In genomic region chr14:23121401-23121800, GRCh38 we compare ENCODE assay signal across 8 cellular contexts. TPM values are rescaled to one million over a fixed set of nuclear protein-coding genes. Genes with fewer than 3 reads are reported as not detected.
DNase-seq lines count a peak whose midpoint lies in the region; ATAC-seq and TF ChIP-seq lines count a peak whose summit lies in the region.

No MANE protein-coding gene starts in this region.

- ATAC-seq in HG03108 (IDR thresholded peaks at IDR 0.05; ENCODE audit: unreplicated experiment) (peak; percentile 53), body of pancreas (peak; percentile 14), HG02623 (IDR thresholded peaks at IDR 0.05; ENCODE audit: unreplicated experiment) (no peak)

- TF ChIP-seq CTCF in body of pancreas (IDR thresholded peaks at IDR 0.05) (no peak), PC-9 (conservative IDR thresholded peaks at IDR 0.05) (no peak)

- H3K27ac ChIP-seq in body of pancreas (peak overlapping the region in 1 of 4 donors; percentile 20), PC-9 (no peak overlapping the region)

- no peaks in the 10 kb centered on the region for H3K9me2 ChIP-seq in PC-9 (ENCODE audit: insufficient read depth)

- H3K79me2 ChIP-seq in PC-9 (ENCODE audit: low read depth), result no peaks in the 10 kb centered on the region

- H3K4me3 ChIP-seq in body of pancreas, result no peak overlapping the region
- no peak overlapping the region for H3K4me3 ChIP-seq in PC-9

- H3K4me2 ChIP-seq in PC-9, result no peak overlapping the region

- H3F3A ChIP-seq in PC-9 (ENCODE audit: insufficient read depth, low read depth), result no peaks in the 10 kb centered on the region; the same call in 1 of the 2 replicates

- intact Hi-C loops in body of pancreas (cut with DNase I), result no loop called here
- intact Hi-C loops in PC-9 (cut with micrococcal nuclease; ENCODE audit: unreplicated experiment), result loop anchor here (2.0 to 10.0 kb wide), 2 partner anchors 143 to 259 kb away; no protein-coding TSS in a partner anchor

- H3K9me3 ChIP-seq in body of pancreas (no peaks in the 10 kb centered on the region), PC-9 (ENCODE audit: insufficient read depth, low read depth) (no peaks in the 10 kb centered on the region)

- BruUV-seq in PC-9 (replicated peaks; lab: Mats Ljungman, UMichigan), result no TSS peak

- H4K20me1 ChIP-seq in PC-9 (ENCODE audit: insufficient read depth), result no peaks in the 10 kb centered on the region

- TF ChIP-seq POLR2A in body of pancreas (IDR thresholded peaks at IDR 0.05), result peak in 1 of 3 donors; percentile 25

- H2AFZ ChIP-seq in PC-9, result no peak overlapping the region

- H3K4me1 ChIP-seq in body of pancreas, result peaks cover 9% of the 10 kb centered on the region
- H3K4me1 ChIP-seq in PC-9 (replicated peaks; ENCODE audit: insufficient read depth), result no peaks in the 10 kb centered on the region

- no peaks in the 10 kb centered on the region for H3K36me3 ChIP-seq in body of pancreas (replicated peaks in 1 of 2; ENCODE audit: insufficient read depth in 1 of 2, low read depth in 2 of 2)
- H3K36me3 ChIP-seq in PC-9 (ENCODE audit: low read depth), result no peaks in the 10 kb centered on the region

- POLR2A ChIA-PET in PC-9 (lab: Charles Lee; ENCODE audit: unreplicated experiment), result no interaction called here

- DNase-seq in Daoy (ENCODE audit: low read depth) (peak; percentile 87), body of pancreas (peak; percentile 25 to 68 (median 56)), mesenteric fat pad (ENCODE audit: low spot score) (peak; percentile 59), SKM-1 (lab: John Stamatoyannopoulos, UW; ENCODE audit: unreplicated experiment) (no peak), cerebellum (ENCODE audit: low spot score) (no peak), PC-9 (no peak)

- CTCF ChIA-PET in PC-9 (lab: Charles Lee), result interaction anchor here (1.0 to 1.9 kb wide), 3 partner anchors 52 to 64 kb away, joined by 4 to 13 read pairs (median 9); no protein-coding TSS in a partner anchor

- 19 to 29% methylated on average over 6 of the region's 6 CpGs for WGBS in body of pancreas, 2 donors

- H3K27me3 ChIP-seq in body of pancreas (no peaks in the 10 kb centered on the region), PC-9 (ENCODE audit: insufficient read depth, low read depth) (no peaks in the 10 kb centered on the region)

RNA-seq across cellular contexts. Expression of gene CEBPE, which starts 2.3 kb away (rescaled TPM):
- not detected in 2 replicates for total RNA-seq in Daoy (2014; rRNA removed; shearing (Covaris generic))
- total RNA-seq in body of pancreas, result not detected
- not detected for total RNA-seq in mesenteric fat pad
- not detected for total RNA-seq in cerebellum
- total RNA-seq in PC-9 (2021), result not detected in 2 replicates

RNA-seq across cellular contexts. Expression of gene CIROP, which starts 16.6 kb away (rescaled TPM):
- not detected in 2 replicates for total RNA-seq in Daoy (2014; rRNA removed; shearing (Covaris generic))
- total RNA-seq in body of pancreas, result not detected
- total RNA-seq in mesenteric fat pad, result not detected
- not detected for total RNA-seq in cerebellum
- not detected in 2 replicates for total RNA-seq in PC-9 (2021)

RNA-seq across cellular contexts. Expression of gene C14orf119, which starts 26.1 kb away (rescaled TPM):
- total RNA-seq in Daoy (2014; rRNA removed; shearing (Covaris generic)), result 66.5 and 80.1 TPM in 2 replicates
- total RNA-seq in body of pancreas (1 to 10 TPM; 3.6 to 7.0 TPM), mesenteric fat pad (50.5 TPM), cerebellum (16.2 TPM), PC-9 (2021) (26.8 and 46.5 TPM in 2 replicates)

RNA-seq across cellular contexts. Expression of gene ACIN1, which starts 26.5 kb away (rescaled TPM):
- total RNA-seq in Daoy (2014; rRNA removed; shearing (Covaris generic)), result 62.3 and 79.3 TPM in 2 replicates
- 100 to 1,000 TPM in 1 of 2 donors, 10 to 100 TPM in 1; 91.6 to 110 TPM for total RNA-seq in body of pancreas
- 137 TPM for total RNA-seq in mesenteric fat pad
- total RNA-seq in cerebellum, result 111 TPM
- total RNA-seq in PC-9 (2021), result 113 and 171 TPM in 2 replicates

Comparison
In these comparisons a context has a peak if more than half of its experiments do, and no peak if none do; other contexts are left out.
1. DNase-seq: peak in Daoy (single experiment), body of pancreas (4 of 4) and mesenteric fat pad (single experiment); none in SKM-1 (single experiment), cerebellum (single experiment) and PC-9 (0 of 2).